Comparison of ENCODE assay signal across 1 cellular context in the genomic region with DNA sequence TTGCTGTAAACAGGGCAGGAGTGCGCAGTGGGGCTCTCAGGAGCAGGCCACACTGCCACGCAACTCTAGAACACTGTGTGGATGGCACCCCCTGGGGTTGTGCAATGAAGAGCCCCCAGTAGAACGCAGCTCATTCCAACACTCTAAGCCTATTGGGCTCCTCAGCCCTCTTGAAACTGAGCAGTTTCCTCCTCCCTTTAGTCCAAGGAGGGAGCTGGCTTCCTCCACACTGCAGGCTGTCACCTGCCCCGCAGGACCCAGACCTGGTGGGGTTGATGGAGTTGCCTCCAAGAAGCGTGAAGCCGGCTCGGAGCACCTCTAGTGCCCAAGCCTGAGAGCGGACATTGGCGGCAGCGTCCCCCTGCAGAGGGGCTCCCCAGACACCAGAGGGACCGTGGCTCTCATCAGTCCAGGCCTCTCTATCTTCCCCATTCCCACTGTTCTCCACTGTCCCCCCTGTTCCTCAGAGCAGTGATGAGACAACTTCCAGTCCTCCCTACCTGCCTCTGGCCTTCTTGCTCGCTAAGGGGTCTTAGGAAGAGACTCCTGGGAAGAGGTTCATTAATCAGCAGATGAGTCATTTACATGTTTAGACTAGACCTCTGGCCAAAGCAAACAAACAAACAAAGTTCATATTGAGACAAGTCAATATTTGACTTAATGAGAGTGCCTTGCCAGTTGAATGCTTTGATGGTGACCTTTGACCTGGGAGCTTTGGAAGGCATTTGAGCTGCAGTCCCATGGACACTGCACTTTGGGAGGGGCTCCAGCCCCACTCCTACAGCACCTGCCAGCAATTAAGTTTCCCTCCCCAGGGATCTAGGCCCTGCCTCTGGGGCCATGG.
A peak's percentile ranks its signal among the peaks of the same experiment; 100 is the strongest.
TF ChIP-seq lines count a peak whose summit lies in the region.

No MANE protein-coding gene starts in this region.

TF ChIP-seq in HepG2, 621 proteins besides CTCF, POLR2A, EP300 and RAD21 (continued from another document and continues in another):
- TF ChIP-seq, protein P1, sequence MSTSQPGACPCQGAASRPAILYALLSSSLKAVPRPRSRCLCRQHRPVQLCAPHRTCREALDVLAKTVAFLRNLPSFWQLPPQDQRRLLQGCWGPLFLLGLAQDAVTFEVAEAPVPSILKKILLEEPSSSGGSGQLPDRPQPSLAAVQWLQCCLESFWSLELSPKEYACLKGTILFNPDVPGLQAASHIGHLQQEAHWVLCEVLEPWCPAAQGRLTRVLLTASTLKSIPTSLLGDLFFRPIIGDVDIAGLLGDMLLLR (CRISPR knock-in tag; IDR thresholded peaks at IDR 0.05) = no peak
- TF ChIP-seq, protein P2, sequence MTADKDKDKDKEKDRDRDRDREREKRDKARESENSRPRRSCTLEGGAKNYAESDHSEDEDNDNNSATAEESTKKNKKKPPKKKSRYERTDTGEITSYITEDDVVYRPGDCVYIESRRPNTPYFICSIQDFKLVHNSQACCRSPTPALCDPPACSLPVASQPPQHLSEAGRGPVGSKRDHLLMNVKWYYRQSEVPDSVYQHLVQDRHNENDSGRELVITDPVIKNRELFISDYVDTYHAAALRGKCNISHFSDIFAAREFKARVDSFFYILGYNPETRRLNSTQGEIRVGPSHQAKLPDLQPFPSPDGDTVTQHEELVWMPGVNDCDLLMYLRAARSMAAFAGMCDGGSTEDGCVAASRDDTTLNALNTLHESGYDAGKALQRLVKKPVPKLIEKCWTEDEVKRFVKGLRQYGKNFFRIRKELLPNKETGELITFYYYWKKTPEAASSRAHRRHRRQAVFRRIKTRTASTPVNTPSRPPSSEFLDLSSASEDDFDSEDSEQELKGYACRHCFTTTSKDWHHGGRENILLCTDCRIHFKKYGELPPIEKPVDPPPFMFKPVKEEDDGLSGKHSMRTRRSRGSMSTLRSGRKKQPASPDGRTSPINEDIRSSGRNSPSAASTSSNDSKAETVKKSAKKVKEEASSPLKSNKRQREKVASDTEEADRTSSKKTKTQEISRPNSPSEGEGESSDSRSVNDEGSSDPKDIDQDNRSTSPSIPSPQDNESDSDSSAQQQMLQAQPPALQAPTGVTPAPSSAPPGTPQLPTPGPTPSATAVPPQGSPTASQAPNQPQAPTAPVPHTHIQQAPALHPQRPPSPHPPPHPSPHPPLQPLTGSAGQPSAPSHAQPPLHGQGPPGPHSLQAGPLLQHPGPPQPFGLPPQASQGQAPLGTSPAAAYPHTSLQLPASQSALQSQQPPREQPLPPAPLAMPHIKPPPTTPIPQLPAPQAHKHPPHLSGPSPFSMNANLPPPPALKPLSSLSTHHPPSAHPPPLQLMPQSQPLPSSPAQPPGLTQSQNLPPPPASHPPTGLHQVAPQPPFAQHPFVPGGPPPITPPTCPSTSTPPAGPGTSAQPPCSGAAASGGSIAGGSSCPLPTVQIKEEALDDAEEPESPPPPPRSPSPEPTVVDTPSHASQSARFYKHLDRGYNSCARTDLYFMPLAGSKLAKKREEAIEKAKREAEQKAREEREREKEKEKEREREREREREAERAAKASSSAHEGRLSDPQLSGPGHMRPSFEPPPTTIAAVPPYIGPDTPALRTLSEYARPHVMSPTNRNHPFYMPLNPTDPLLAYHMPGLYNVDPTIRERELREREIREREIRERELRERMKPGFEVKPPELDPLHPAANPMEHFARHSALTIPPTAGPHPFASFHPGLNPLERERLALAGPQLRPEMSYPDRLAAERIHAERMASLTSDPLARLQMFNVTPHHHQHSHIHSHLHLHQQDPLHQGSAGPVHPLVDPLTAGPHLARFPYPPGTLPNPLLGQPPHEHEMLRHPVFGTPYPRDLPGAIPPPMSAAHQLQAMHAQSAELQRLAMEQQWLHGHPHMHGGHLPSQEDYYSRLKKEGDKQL (CRISPR knock-in tag; IDR thresholded peaks at IDR 0.05; ENCODE audit: low read depth) = peak; percentile 84; the same call in 1 of the 2 replicates
- TF ChIP-seq NFYB (CRISPR knock-in tag; IDR thresholded peaks at IDR 0.05) (no peak), SIX4 (CRISPR knock-in tag; IDR thresholded peaks at IDR 0.05) (no peak; the same call in 1 of the 2 replicates), ADNP (CRISPR knock-in tag; IDR thresholded peaks at IDR 0.05) (no peak), NRL (CRISPR knock-in tag; IDR thresholded peaks at IDR 0.05; ENCODE audit: borderline replicate concordance) (peak; percentile 56; the same call in 1 of the 2 replicates), CCAR2 (optimal IDR thresholded peaks at IDR 0.05; ENCODE audit: low read depth, low read length) (no peak), ZNF44 (CRISPR knock-in tag; IDR thresholded peaks at IDR 0.05) (no peak; the same call in 1 of the 2 replicates), PPARG (CRISPR knock-in tag; conservative IDR thresholded peaks at IDR 0.05) (peak; percentile 75), ZBTB7B (CRISPR knock-in tag; IDR thresholded peaks at IDR 0.05) (peak; percentile 72), ZBTB3 (CRISPR knock-in tag; IDR thresholded peaks at IDR 0.05; ENCODE audit: borderline replicate concordance, low read depth) (no peak), REXO4 (CRISPR knock-in tag; IDR thresholded peaks at IDR 0.05; ENCODE audit: borderline replicate concordance) (no peak), FOSL2 (CRISPR knock-in tag; IDR thresholded peaks at IDR 0.05) (peak; percentile 94), KAT2B (IDR thresholded peaks at IDR 0.05; ENCODE audit: borderline replicate concordance, low read depth, low read length) (no peak), ZSCAN9 (CRISPR knock-in tag; IDR thresholded peaks at IDR 0.05; ENCODE audit: borderline replicate concordance) (peak; percentile 57), PLRG1 (conservative IDR thresholded peaks at IDR 0.05) (no peak), TCF12 (IDR thresholded peaks at IDR 0.05) (no peak), TCF12 (CRISPR knock-in tag; IDR thresholded peaks at IDR 0.05) (peak; percentile 78), NR2F1 (CRISPR knock-in tag; IDR thresholded peaks at IDR 0.05) (peak; percentile 83 to 95), ZNF225 (CRISPR knock-in tag; IDR thresholded peaks at IDR 0.05) (no peak)
- TF ChIP-seq, protein P3, sequence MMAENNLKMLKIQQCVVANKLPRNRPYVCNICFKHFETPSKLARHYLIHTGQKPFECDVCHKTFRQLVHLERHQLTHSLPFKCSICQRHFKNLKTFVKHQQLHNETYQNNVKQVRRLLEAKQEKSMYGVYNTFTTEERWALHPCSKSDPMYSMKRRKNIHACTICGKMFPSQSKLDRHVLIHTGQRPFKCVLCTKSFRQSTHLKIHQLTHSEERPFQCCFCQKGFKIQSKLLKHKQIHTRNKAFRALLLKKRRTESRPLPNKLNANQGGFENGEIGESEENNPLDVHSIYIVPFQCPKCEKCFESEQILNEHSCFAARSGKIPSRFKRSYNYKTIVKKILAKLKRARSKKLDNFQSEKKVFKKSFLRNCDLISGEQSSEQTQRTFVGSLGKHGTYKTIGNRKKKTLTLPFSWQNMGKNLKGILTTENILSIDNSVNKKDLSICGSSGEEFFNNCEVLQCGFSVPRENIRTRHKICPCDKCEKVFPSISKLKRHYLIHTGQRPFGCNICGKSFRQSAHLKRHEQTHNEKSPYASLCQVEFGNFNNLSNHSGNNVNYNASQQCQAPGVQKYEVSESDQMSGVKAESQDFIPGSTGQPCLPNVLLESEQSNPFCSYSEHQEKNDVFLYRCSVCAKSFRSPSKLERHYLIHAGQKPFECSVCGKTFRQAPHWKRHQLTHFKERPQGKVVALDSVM (CRISPR knock-in tag; IDR thresholded peaks at IDR 0.05) = peak; percentile 67
- TF ChIP-seq, protein P4, sequence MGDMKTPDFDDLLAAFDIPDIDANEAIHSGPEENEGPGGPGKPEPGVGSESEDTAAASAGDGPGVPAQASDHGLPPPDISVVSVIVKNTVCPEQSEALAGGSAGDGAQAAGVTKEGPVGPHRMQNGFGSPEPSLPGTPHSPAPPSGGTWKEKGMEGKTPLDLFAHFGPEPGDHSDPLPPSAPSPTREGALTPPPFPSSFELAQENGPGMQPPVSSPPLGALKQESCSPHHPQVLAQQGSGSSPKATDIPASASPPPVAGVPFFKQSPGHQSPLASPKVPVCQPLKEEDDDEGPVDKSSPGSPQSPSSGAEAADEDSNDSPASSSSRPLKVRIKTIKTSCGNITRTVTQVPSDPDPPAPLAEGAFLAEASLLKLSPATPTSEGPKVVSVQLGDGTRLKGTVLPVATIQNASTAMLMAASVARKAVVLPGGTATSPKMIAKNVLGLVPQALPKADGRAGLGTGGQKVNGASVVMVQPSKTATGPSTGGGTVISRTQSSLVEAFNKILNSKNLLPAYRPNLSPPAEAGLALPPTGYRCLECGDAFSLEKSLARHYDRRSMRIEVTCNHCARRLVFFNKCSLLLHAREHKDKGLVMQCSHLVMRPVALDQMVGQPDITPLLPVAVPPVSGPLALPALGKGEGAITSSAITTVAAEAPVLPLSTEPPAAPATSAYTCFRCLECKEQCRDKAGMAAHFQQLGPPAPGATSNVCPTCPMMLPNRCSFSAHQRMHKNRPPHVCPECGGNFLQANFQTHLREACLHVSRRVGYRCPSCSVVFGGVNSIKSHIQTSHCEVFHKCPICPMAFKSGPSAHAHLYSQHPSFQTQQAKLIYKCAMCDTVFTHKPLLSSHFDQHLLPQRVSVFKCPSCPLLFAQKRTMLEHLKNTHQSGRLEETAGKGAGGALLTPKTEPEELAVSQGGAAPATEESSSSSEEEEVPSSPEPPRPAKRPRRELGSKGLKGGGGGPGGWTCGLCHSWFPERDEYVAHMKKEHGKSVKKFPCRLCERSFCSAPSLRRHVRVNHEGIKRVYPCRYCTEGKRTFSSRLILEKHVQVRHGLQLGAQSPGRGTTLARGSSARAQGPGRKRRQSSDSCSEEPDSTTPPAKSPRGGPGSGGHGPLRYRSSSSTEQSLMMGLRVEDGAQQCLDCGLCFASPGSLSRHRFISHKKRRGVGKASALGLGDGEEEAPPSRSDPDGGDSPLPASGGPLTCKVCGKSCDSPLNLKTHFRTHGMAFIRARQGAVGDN (CRISPR knock-in tag; IDR thresholded peaks at IDR 0.05) = peak; percentile 76
- TF ChIP-seq, protein P5, sequence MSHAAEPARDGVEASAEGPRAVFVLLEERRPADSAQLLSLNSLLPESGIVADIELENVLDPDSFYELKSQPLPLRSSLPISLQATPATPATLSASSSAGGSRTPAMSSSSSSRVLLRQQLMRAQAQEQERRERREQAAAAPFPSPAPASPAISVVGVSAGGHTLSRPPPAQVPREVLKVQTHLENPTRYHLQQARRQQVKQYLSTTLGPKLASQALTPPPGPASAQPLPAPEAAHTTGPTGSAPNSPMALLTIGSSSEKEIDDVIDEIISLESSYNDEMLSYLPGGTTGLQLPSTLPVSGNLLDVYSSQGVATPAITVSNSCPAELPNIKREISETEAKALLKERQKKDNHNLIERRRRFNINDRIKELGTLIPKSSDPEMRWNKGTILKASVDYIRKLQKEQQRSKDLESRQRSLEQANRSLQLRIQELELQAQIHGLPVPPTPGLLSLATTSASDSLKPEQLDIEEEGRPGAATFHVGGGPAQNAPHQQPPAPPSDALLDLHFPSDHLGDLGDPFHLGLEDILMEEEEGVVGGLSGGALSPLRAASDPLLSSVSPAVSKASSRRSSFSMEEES (CRISPR knock-in tag; IDR thresholded peaks at IDR 0.05) = peak; percentile 65
- TF ChIP-seq, protein P6, sequence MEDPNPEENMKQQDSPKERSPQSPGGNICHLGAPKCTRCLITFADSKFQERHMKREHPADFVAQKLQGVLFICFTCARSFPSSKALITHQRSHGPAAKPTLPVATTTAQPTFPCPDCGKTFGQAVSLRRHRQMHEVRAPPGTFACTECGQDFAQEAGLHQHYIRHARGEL (CRISPR knock-in tag; IDR thresholded peaks at IDR 0.05) = no peak
- TF ChIP-seq, protein P7, sequence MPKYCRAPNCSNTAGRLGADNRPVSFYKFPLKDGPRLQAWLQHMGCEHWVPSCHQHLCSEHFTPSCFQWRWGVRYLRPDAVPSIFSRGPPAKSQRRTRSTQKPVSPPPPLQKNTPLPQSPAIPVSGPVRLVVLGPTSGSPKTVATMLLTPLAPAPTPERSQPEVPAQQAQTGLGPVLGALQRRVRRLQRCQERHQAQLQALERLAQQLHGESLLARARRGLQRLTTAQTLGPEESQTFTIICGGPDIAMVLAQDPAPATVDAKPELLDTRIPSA (CRISPR knock-in tag; IDR thresholded peaks at IDR 0.05; ENCODE audit: borderline replicate concordance) = no peak
- TF ChIP-seq, protein P8, sequence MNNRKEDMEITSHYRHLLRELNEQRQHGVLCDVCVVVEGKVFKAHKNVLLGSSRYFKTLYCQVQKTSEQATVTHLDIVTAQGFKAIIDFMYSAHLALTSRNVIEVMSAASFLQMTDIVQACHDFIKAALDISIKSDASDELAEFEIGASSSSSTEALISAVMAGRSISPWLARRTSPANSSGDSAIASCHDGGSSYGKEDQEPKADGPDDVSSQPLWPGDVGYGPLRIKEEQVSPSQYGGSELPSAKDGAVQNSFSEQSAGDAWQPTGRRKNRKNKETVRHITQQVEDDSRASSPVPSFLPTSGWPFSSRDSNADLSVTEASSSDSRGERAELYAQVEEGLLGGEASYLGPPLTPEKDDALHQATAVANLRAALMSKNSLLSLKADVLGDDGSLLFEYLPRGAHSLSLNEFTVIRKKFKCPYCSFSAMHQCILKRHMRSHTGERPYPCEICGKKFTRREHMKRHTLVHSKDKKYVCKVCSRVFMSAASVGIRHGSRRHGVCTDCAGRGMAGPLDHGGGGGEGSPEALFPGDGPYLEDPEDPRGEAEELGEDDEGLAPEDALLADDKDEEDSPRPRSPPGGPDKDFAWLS (CRISPR knock-in tag; IDR thresholded peaks at IDR 0.05; ENCODE audit: borderline replicate concordance) = no peak
- TF ChIP-seq, protein P9, sequence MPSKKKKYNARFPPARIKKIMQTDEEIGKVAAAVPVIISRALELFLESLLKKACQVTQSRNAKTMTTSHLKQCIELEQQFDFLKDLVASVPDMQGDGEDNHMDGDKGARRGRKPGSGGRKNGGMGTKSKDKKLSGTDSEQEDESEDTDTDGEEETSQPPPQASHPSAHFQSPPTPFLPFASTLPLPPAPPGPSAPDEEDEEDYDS (CRISPR knock-in tag; IDR thresholded peaks at IDR 0.05) = peak; percentile 3; the same call in 1 of the 2 replicates
